Comparison of ENCODE assay signal across 10 cellular contexts in genomic region chr21:42061866-42062542, GRCh38. TPM values are rescaled to one million over a fixed set of nuclear protein-coding genes. Genes with fewer than 3 reads are reported as not detected.
DNase-seq lines count a peak whose midpoint lies in the region; ATAC-seq, FAIRE-seq and TF ChIP-seq lines count a peak whose summit lies in the region.
"Had no signal": no experiment of that assay in that cellular context is flagged by ENCODE, and none has a peak within 500 bp of the region (broad histone marks: within the 10 kb centered on the region; RNA-seq: fewer than 3 reads in every experiment).

No MANE protein-coding gene starts in this region.

- H3K27ac ChIP-seq in kidney (ENCODE audit: low read depth in 2 of 2, low read length in 2 of 2), result no peak overlapping the region
- H3K27ac ChIP-seq: A549 had no signal

- FAIRE-seq in kidney (lab: Jason Lieb, UNC) (no peak), HTR-8/SVneo (lab: Jason Lieb, UNC) (no peak)
- FAIRE-seq: A549 had no signal

- no peak overlapping the region for H3K4me3 ChIP-seq in kidney (ENCODE audit: low read length in 2 of 2)
- H3K4me3 ChIP-seq: A549 had no signal

- ATAC-seq in HG03139 (IDR thresholded peaks at IDR 0.05; ENCODE audit: unreplicated experiment), result peak; percentile 27
- ATAC-seq in GM18873 (IDR thresholded peaks at IDR 0.05; ENCODE audit: low FRiP score, unreplicated experiment), result no peak
- ATAC-seq: A549 had no signal

- H3K9ac ChIP-seq in kidney (ENCODE audit: low read length in 2 of 2), result no peak overlapping the region

- no peaks in the 10 kb centered on the region for H3K36me3 ChIP-seq in kidney (ENCODE audit: control insufficient read depth in 1 of 2, insufficient read depth in 2 of 2, low read length in 2 of 2)

- H3K9me3 ChIP-seq in kidney (ENCODE audit: control insufficient read depth in 1 of 2, low read length in 2 of 2), result no peaks in the 10 kb centered on the region
- H3K9me3 ChIP-seq: A549 had no signal

- DNase-seq in NCI-H1417 (lab: John Stamatoyannopoulos, UW), result peak in 2 of 3 experiments; percentile 62 to 72
- no peak for DNase-seq in NCI-H1417 treated with DMSO at 0.1 percent for 48 hours (lab: John Stamatoyannopoulos, UW)
- peak in 3 of 4 experiments; percentile 43 to 66 (median 62) for DNase-seq in activated CD4-positive, CD25-positive, alpha-beta regulatory T cell (lab: John Stamatoyannopoulos, UW)
- DNase-seq in kidney, result peak; percentile 58
- no peak for DNase-seq in HTR-8/SVneo (ENCODE audit: insufficient read length, low spot score)
- DNase-seq in midbrain (lab: John Stamatoyannopoulos, UW), result no peak

- intact Hi-C loops in kidney (cut with DNase I), result no loop called here

- TF ChIP-seq CTCF in kidney (IDR thresholded peaks at IDR 0.05; ENCODE audit: borderline replicate concordance, extremely low read depth, insufficient read depth), result no peak

- H3K4me1 ChIP-seq in kidney (ENCODE audit: control insufficient read depth in 1 of 2, insufficient read depth in 1 of 2, low read depth in 1 of 2, low read length in 2 of 2), result peaks cover 0 to 9% of the 10 kb centered on the region in 2 donors
- H3K4me1 ChIP-seq: A549 had no signal

RNA-seq across cellular contexts. Expression of gene UMODL1, which starts 9.1 kb away (rescaled TPM):
- not detected for total RNA-seq in kidney
- polyA plus RNA-seq in kidney (ENCODE audit: insufficient read depth, low read depth, low replicate concordance), result 0.39 TPM
- total RNA-seq: lung microvascular endothelial cell had no signal
- polyA plus RNA-seq: A549 had no signal

RNA-seq across cellular contexts. Expression of gene ZBTB21, which starts 51.8 kb away (rescaled TPM):
- total RNA-seq in kidney, result 16.0 TPM
- 2.3 TPM for polyA plus RNA-seq in kidney (ENCODE audit: insufficient read depth, low read depth, low replicate concordance)

Comparison
In these comparisons a context has a peak if more than half of its experiments do, and no peak if none do; other contexts are left out.
1. DNase-seq: peak in NCI-H1417 (2 of 3), activated CD4-positive, CD25-positive, alpha-beta regulatory T cell (3 of 4) and kidney (single experiment); none in NCI-H1417 treated with DMSO at 0.1 percent for 48 hours (single experiment), HTR-8/SVneo (single experiment) and midbrain (single experiment).